In genomic region chr15:23439513-23439912, GRCh38 we compare ENCODE assay signal across 23 cellular contexts. TPM values are rescaled to one million over a fixed set of nuclear protein-coding genes. Genes with fewer than 3 reads are reported as not detected.
DNase-seq lines count a peak whose midpoint lies in the region; ATAC-seq, FAIRE-seq and TF ChIP-seq lines count a peak whose summit lies in the region.
"Had no signal": no experiment of that assay in that cellular context is flagged by ENCODE, and none has a peak within 500 bp of the region (broad histone marks: within the 10 kb centered on the region; RNA-seq: fewer than 3 reads in every experiment).

No MANE protein-coding gene starts in this region.

- TF ChIP-seq CTCF in HepG2 (CRISPR knock-in tag; IDR thresholded peaks at IDR 0.05) (no peak), right lobe of liver (IDR thresholded peaks at IDR 0.05) (no peak)

- ATAC-seq in HepG2 = peak; percentile 38; the same call in 1 of the 3 replicates
- ATAC-seq in right lobe of liver = no peak
- ATAC-seq in esophagus mucosa = no peak
- ATAC-seq: GM23338 had no signal

- H3K4me3 ChIP-seq in HepG2 (replicated peaks in 1 of 3; ENCODE audit: insufficient read depth in 1 of 3, low read depth in 2 of 3, low read length in 3 of 3) (no peak overlapping the region), right lobe of liver (no peak overlapping the region)
- H3K4me3 ChIP-seq: GM23338 had no signal

- H3K79me2 ChIP-seq in HepG2 (ENCODE audit: insufficient read depth, low read length) = no peaks in the 10 kb centered on the region

- no peak for TF ChIP-seq EP300 in HepG2 (IDR thresholded peaks at IDR 0.05; ENCODE audit: low read depth in 2 of 2, low read length in 2 of 2)
- no peak for TF ChIP-seq EP300 in HepG2 (CRISPR knock-in tag; IDR thresholded peaks at IDR 0.05; ENCODE audit: borderline replicate concordance)

- no peak overlapping the region for H2AFZ ChIP-seq in HepG2 (ENCODE audit: low read length)
- H2AFZ ChIP-seq: GM23338 had no signal

- intact Hi-C loops in HepG2 (cut with micrococcal nuclease; ENCODE audit: unreplicated experiment) (no loop called here), right lobe of liver (cut with DNase I) (no loop called here)

- no peaks in the 10 kb centered on the region for H4K20me1 ChIP-seq in HepG2 (ENCODE audit: insufficient read depth, low read length)

- TF ChIP-seq RAD21 in HepG2 (CRISPR knock-in tag; IDR thresholded peaks at IDR 0.05) = no peak

- POLR2A ChIA-PET in HepG2 (lab: Yijun Ruan, JAX) = no interaction called here

- no TSS peak for BruUV-seq in HepG2 (replicated peaks; lab: Mats Ljungman, UMichigan)

- H3K9me3 ChIP-seq in HepG2 (ENCODE audit: low read length) (no peaks in the 10 kb centered on the region), right lobe of liver (no peaks in the 10 kb centered on the region)
- H3K9me3 ChIP-seq: BE2C had no signal

- peaks cover 8% of the 10 kb centered on the region; the same call in 1 of the 2 replicates for H3K4me1 ChIP-seq in HepG2 (ENCODE audit: insufficient read depth, low read length)
- no peaks in the 10 kb centered on the region for H3K4me1 ChIP-seq in right lobe of liver
- H3K4me1 ChIP-seq: BE2C had no signal

- no peaks in the 10 kb centered on the region for H3K36me3 ChIP-seq in HepG2 (replicated peaks in 1 of 2; ENCODE audit: control insufficient read depth in 1 of 2, insufficient read depth in 2 of 2, low read length in 2 of 2)
- no peaks in the 10 kb centered on the region for H3K36me3 ChIP-seq in right lobe of liver
- H3K36me3 ChIP-seq: BE2C had no signal

- H3K27ac ChIP-seq in HepG2 (ENCODE audit: extremely low read length, insufficient read depth, low read length) (no peak overlapping the region), right lobe of liver (no peak overlapping the region)

- in situ Hi-C loops in HepG2 (cut with HindIII; ENCODE audit: extremely low pct_ligation_motif_present, low pct_unique_long_range_greater_than_20kb) = no loop called here

- FAIRE-seq in HepG2 (lab: Jason Lieb, UNC) = no peak
- FAIRE-seq: GM12892, GM18507, H54 had no signal

- H3K27me3 ChIP-seq in HepG2 (ENCODE audit: control insufficient read depth in 1 of 2, insufficient read depth in 2 of 2, low read length in 2 of 2) (peaks cover 3 to 25% of the 10 kb centered on the region in 2 experiments; a peak in 3 of 5 replicates), right lobe of liver (no peaks in the 10 kb centered on the region)
- H3K27me3 ChIP-seq: BE2C had no signal

- no peak overlapping the region for H3K4me2 ChIP-seq in HepG2 (ENCODE audit: low read depth, low read length)
- H3K4me2 ChIP-seq: GM23338 had no signal

- no peak for TF ChIP-seq POLR2A in HepG2 (IDR thresholded peaks at IDR 0.05; ENCODE audit: insufficient read depth in 1 of 2, low read depth in 2 of 2, low read length in 2 of 2)
- TF ChIP-seq POLR2A in right lobe of liver (IDR thresholded peaks at IDR 0.05) = no peak

- no peak for DNase-seq in HepG2 (ENCODE audit: low spot score)
- no peak for DNase-seq in right lobe of liver
- peak; percentile 23 for DNase-seq in RPMI7951 (ENCODE audit: low read depth)
- DNase-seq in left kidney (ENCODE audit: low read depth, low spot score) = peak; percentile 18
- no peak for DNase-seq in LoVo (ENCODE audit: low spot score)
- DNase-seq in NCI-H1092 treated with DMSO at 0.1 percent for 48 hours (lab: John Stamatoyannopoulos, UW) = no peak
- DNase-seq: ACHN; BE2C; C1 segment of cervical spinal cord; CD8-positive, alpha-beta memory T cell; COR-L47; DMS153; DMS79; GDM1; HCEC 1CT had no signal

- no peak overlapping the region for H3K9ac ChIP-seq in HepG2 (ENCODE audit: insufficient read depth, low read depth, low read length)

- whole genome bisulfite sequencing in HepG2 (ENCODE audit: low lambda C conversion rate) = 30% methylated on average over 7 of the region's 7 CpGs
- WGBS in right lobe of liver (ENCODE audit: insufficient coverage, low coverage, low lambda C conversion rate, missing lambda C conversion rate) = 47% methylated on average over 5 of the region's 7 CpGs

- CTCF ChIA-PET in HepG2 (lab: Yijun Ruan, JAX; ENCODE audit: low intra/inter-chr PET ratio, low total read pairs) = no interaction called here

TF ChIP-seq in HepG2, 621 proteins besides CTCF, POLR2A, EP300 and RAD21 (continues in another document):
- no peak for TF ChIP-seq PBX2 (CRISPR knock-in tag; IDR thresholded peaks at IDR 0.05)
- no peak for TF ChIP-seq ZSCAN22 (CRISPR knock-in tag; IDR thresholded peaks at IDR 0.05)
- TF ChIP-seq KDM5A (IDR thresholded peaks at IDR 0.05; ENCODE audit: borderline replicate concordance, low read length) = no peak
- no peak for TF ChIP-seq ZNF225 (CRISPR knock-in tag; IDR thresholded peaks at IDR 0.05)
- no peak for TF ChIP-seq TERF1 (CRISPR knock-in tag; IDR thresholded peaks at IDR 0.05)
- no peak for TF ChIP-seq SOX5 (CRISPR knock-in tag; IDR thresholded peaks at IDR 0.05; ENCODE audit: borderline replicate concordance)
- no peak for TF ChIP-seq HDAC2 (CRISPR knock-in tag; IDR thresholded peaks at IDR 0.05)
- no peak for TF ChIP-seq ZNF12 (CRISPR knock-in tag; IDR thresholded peaks at IDR 0.05)
- no peak for TF ChIP-seq E2F1 (CRISPR knock-in tag; IDR thresholded peaks at IDR 0.05)
- TF ChIP-seq ZMYM2 (CRISPR knock-in tag; IDR thresholded peaks at IDR 0.05) = no peak
- TF ChIP-seq SP4 (CRISPR knock-in tag; IDR thresholded peaks at IDR 0.05) = no peak
- no peak for TF ChIP-seq ZNF513 (CRISPR knock-in tag; conservative IDR thresholded peaks at IDR 0.05)
- TF ChIP-seq HCFC1 (IDR thresholded peaks at IDR 0.05; ENCODE audit: low read depth, low read length) = no peak

RNA-seq across cellular contexts. Expression of gene GOLGA6L2, which starts 7.5 kb away (rescaled TPM):
- not detected in 2 replicates for total RNA-seq in HepG2 (2016; rRNA removed; fragmentation: Illumina TruSeq; extraction: Trizol)
- not detected in 2 replicates for total RNA-seq in HepG2 (2016; cell fraction: cytosol; rRNA removed; fragmentation: Illumina TruSeq; extraction: Trizol; ENCODE audit: low read depth)
- total RNA-seq in HepG2 (2016; cell fraction: insoluble cytoplasmic fraction; rRNA removed; fragmentation: Illumina TruSeq; extraction: Trizol) = not detected in 2 replicates
- not detected in 2 replicates for total RNA-seq in HepG2 (2016; cell fraction: membrane; rRNA removed; fragmentation: Illumina TruSeq; extraction: Trizol)
- not detected in 2 replicates for total RNA-seq in HepG2 (2016; cell fraction: nucleus; rRNA removed; fragmentation: Illumina TruSeq; extraction: Trizol)
- not detected in 2 replicates for polyA plus RNA-seq in HepG2 (2011; rRNA removed)
- polyA plus RNA-seq in HepG2 (2011; cell fraction: cytosol; rRNA removed) = not detected in 2 replicates
- not detected in 2 replicates for polyA plus RNA-seq in HepG2 (2011; cell fraction: nucleus; rRNA removed)
- polyA plus RNA-seq in HepG2 (2012) = not detected in 2 replicates
- polyA plus RNA-seq in HepG2 (2016; cell fraction: cytosol; fragmentation: Illumina TruSeq; extraction: Trizol; ENCODE audit: low read depth) = not detected in 2 replicates
- polyA plus RNA-seq in HepG2 (2016; cell fraction: insoluble cytoplasmic fraction; fragmentation: Illumina TruSeq; extraction: Trizol; ENCODE audit: low read depth) = not detected in 2 replicates
- not detected in 2 replicates for polyA plus RNA-seq in HepG2 (2016; cell fraction: membrane; fragmentation: Illumina TruSeq; extraction: Trizol; ENCODE audit: low read depth)
- polyA plus RNA-seq in HepG2 (2016; cell fraction: nucleus; fragmentation: Illumina TruSeq; extraction: Trizol; ENCODE audit: insufficient read depth, low read depth) = not detected in 2 replicates
- polyA minus RNA-seq in HepG2 (2011; rRNA and poly(A)+ RNA removed; ENCODE audit: low replicate concordance) = not detected in 2 replicates
- polyA minus RNA-seq in HepG2 (2011; cell fraction: cytosol; rRNA and poly(A)+ RNA removed) = not detected in 2 replicates
- not detected in 2 replicates for polyA minus RNA-seq in HepG2 (2011; cell fraction: nucleus; rRNA and poly(A)+ RNA removed)
- total RNA-seq in right lobe of liver = not detected
- total RNA-seq in RPMI7951 (2014; rRNA removed; shearing (Covaris generic)) = not detected in 2 replicates
- not detected for total RNA-seq in esophagus mucosa
- total RNA-seq: A172; CD4-positive, CD25-positive, alpha-beta regulatory T cell; CD8-positive, alpha-beta memory T cell; Daoy; GM23338 had no signal
- polyA plus RNA-seq: CD4-positive, CD25-positive, alpha-beta regulatory T cell; CD8-positive, alpha-beta memory T cell; GM23338 had no signal

Comparison
In these comparisons a context has a peak if more than half of its experiments do, and no peak if none do; other contexts are left out.
1. DNase-seq: peak in RPMI7951 (single experiment) and left kidney (single experiment); none in HepG2 (single experiment), right lobe of liver (0 of 3), LoVo (single experiment) and NCI-H1092 treated with DMSO at 0.1 percent for 48 hours (single experiment).